In the genomic region with DNA sequence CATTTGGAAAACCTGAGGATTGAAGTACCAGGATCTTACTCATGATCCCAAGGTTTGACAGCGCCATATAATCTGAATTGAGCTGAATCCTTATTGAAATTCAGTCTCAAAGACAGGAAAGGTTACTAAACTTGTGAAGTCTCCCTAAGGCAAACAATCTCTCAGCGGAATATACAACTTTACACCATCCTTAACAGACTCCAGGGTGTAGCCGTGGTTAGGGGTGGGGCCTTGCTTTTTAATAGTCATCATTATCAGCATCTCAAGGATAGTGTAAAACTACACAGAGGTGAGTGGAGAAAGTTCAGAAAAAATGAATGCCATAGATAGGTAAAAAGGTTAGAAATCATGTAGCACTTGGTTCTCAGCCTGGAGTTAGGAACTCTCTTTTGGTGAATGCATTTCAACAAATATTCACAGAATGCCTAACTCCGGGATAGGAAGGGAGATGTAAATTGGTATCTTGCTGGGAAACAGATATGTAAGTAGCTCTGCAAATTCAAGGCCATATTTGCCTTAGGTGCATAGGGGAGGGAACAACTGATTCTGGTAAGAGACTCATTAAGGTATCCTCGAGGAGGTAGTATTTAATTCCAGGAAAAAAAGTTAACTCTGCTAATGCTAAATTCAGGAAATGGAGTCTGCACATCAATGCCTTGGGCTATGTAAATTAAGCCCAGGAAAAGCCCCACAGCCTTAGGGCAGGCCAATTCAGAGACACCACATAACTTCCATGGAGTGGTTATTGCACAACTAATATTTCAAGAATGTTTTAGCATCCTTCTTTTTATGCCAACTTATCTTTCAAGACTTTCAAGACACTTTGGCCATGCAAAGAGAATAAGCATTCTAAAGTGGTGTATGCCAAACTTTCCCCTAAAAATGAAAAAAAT, we compare ENCODE assay signal across 2 cellular contexts.
TF ChIP-seq lines count a peak whose summit lies in the region.

No MANE protein-coding gene starts in this region.

TF ChIP-seq in GM23338, 12 proteins besides CTCF, POLR2A, EP300 and RAD21:
- no peak for TF ChIP-seq ZNF114 (CRISPR knock-in tag; IDR thresholded peaks at IDR 0.05)
- TF ChIP-seq NANOG (IDR thresholded peaks at IDR 0.05; ENCODE audit: borderline replicate concordance): 0 out of 2 replicates have a peak, but pooled peaks have one; percentile 22
- TF ChIP-seq ETS1 (IDR thresholded peaks at IDR 0.05): no peak

TF ChIP-seq in SK-N-SH, 30 proteins besides CTCF, POLR2A, EP300 and RAD21:
- TF ChIP-seq POLR2AphosphoS5 (IDR thresholded peaks at IDR 0.05; ENCODE audit: low read depth, low read length) (no peak), FOXJ3 (CRISPR knock-in tag; IDR thresholded peaks at IDR 0.05) (no peak), MXI1 (IDR thresholded peaks at IDR 0.05; ENCODE audit: low read depth, low read length) (no peak), YY1 (IDR thresholded peaks at IDR 0.05; ENCODE audit: low read depth) (no peak), SMC3 (IDR thresholded peaks at IDR 0.05; ENCODE audit: low read depth, low read length) (no peak), EZH2phosphoT487 (IDR thresholded peaks at IDR 0.05; ENCODE audit: borderline replicate concordance, low read depth) (no peak)
